1 cellular context compared by ENCODE assay signal in the genomic region with DNA sequence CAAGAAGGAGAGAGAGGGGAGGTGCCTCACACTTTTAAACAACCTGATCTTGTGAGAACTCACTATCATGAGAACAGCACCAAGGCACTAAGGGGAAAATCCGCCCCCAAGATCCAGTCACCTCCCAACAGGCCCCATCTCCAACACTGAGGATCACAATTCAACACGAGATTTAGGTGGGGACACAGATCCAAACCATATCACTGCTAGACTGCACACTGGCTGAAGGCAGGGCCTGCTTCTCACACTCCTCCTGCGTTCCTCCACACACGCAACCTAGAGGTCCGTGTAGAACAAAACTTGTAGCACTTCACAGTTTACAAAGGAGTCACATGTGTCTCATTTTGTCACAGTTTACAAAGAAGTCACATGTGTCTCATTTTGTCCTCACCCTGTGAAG.
TF ChIP-seq lines count a peak whose summit lies in the region.

No MANE protein-coding gene starts in this region.

TF ChIP-seq in HepG2, 621 proteins besides CTCF, POLR2A, EP300 and RAD21 (continued from another document):
- TF ChIP-seq USF2 (IDR thresholded peaks at IDR 0.05; ENCODE audit: low read depth, low read length) (no peak), USF2 (CRISPR knock-in tag; IDR thresholded peaks at IDR 0.05; ENCODE audit: borderline replicate concordance) (no peak), PPARG (CRISPR knock-in tag; conservative IDR thresholded peaks at IDR 0.05) (no peak), ZFP36L2 (CRISPR knock-in tag; IDR thresholded peaks at IDR 0.05) (no peak), IKZF4 (CRISPR knock-in tag; IDR thresholded peaks at IDR 0.05; ENCODE audit: borderline replicate concordance, low read depth, not compliant biosample characterization) (no peak)
- TF ChIP-seq, protein P1, sequence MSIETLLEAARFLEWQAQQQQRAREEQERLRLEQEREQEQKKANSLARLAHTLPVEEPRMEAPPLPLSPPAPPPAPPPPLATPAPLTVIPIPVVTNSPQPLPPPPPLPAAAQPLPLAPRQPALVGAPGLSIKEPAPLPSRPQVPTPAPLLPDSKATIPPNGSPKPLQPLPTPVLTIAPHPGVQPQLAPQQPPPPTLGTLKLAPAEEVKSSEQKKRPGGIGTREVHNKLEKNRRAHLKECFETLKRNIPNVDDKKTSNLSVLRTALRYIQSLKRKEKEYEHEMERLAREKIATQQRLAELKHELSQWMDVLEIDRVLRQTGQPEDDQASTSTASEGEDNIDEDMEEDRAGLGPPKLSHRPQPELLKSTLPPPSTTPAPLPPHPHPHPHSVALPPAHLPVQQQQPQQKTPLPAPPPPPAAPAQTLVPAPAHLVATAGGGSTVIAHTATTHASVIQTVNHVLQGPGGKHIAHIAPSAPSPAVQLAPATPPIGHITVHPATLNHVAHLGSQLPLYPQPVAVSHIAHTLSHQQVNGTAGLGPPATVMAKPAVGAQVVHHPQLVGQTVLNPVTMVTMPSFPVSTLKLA (IDR thresholded peaks at IDR 0.05) = 0 out of 2 replicates have a peak, but pooled peaks have one; percentile 19
